In genomic region chr3:4614927-4615326, GRCh38 we compare ENCODE assay signal across 29 cellular contexts.
"Had no signal": no experiment of that assay in that cellular context is flagged by ENCODE, and none has a peak within 500 bp of the region (broad histone marks: within the 10 kb centered on the region; RNA-seq: fewer than 3 reads in every experiment).

No MANE protein-coding gene starts in this region.

- H3K9me3 ChIP-seq: left lung, ovary, prostate gland, sigmoid colon, stomach, testis, thyroid gland, transverse colon, upper lobe of right lung had no signal

- FAIRE-seq: keratinocyte, urothelium cell line had no signal

- H3K9me3 Mint-ChIP-seq: mesothelial cell of epicardium, naive B cell, natural killer cell had no signal

- H3K4me2 ChIP-seq: smooth muscle cell had no signal

- H3K4me3 Mint-ChIP-seq: mesothelial cell of epicardium; natural killer cell; stimulated activated memory B cell treated with anti-CD40 and anti-IgM and Interleukin-4, amounts not matched to agents 10 μg/mL and 1 μg/mL and 100 μg/mL, for 72 hours had no signal

- H3K4me1 ChIP-seq: left lung, testis, transverse colon, upper lobe of right lung had no signal

- H3K27ac ChIP-seq: left lung, ovary, prostate gland, sigmoid colon, testis, thyroid gland, transverse colon, upper lobe of right lung had no signal

- H3K36me3 Mint-ChIP-seq: mesothelial cell of epicardium, natural killer cell had no signal

- H3K4me1 Mint-ChIP-seq: mesothelial cell of epicardium had no signal

- H3K27me3 Mint-ChIP-seq: naive B cell; stimulated activated memory B cell treated with anti-CD40 and anti-IgM and Interleukin-4, amounts not matched to agents 10 μg/mL and 1 μg/mL and 100 μg/mL, for 72 hours had no signal

- H3K27me3 ChIP-seq: left lung, ovary, sigmoid colon, stomach, testis, thyroid gland, transverse colon, upper lobe of right lung had no signal

- ATAC-seq: left lung; stimulated activated memory B cell treated with anti-CD40 and anti-IgM and Interleukin-4, amounts not matched to agents 10 μg/mL and 1 μg/mL and 100 μg/mL, for 72 hours; stimulated activated naive CD8-positive, alpha-beta T cell treated with anti-CD3 and anti-CD28 coated beads, Interleukin-15, Interleukin-2, amounts not matched to agents 100 U/mL and 50 U/mL, for 24 hours; upper lobe of right lung had no signal

- H3K4me3 ChIP-seq: left lung, lung, ovary, prostate gland, sigmoid colon, smooth muscle cell, stomach, testis, thyroid gland, transverse colon, upper lobe of right lung had no signal

- DNase-seq: hippocampal formation; kidney glomerular epithelial cell; left cardiac atrium; left lung; mesendoderm; naive B cell; natural killer cell; ovary; posterior cingulate gyrus; retina; right cardiac atrium; sigmoid colon; stimulated activated CD4-positive, alpha-beta T cell treated with anti-CD3 and anti-CD28 coated beads, Interleukin-1b, Interleukin-23, amount 100 ng/mL, for 48 hours; stimulated activated CD4-positive, alpha-beta T cell treated with anti-CD3 and anti-CD28 coated beads, Interleukin-2, amount 100 ng/mL, for 48 hours; stimulated activated CD4-positive, alpha-beta T cell treated with anti-CD3 and anti-CD28 coated beads, Interleukin-4, amount 100 ng/mL, for 4 hours; stimulated activated CD8-positive, alpha-beta memory T cell treated with anti-CD3 and anti-CD28 coated beads, Interleukin-4, amount 100 ng/mL, for 48 hours; stimulated activated naive CD8-positive, alpha-beta T cell treated with anti-CD3 and anti-CD28 coated beads, Interleukin-15, Interleukin-2, amounts not matched to agents 100 U/mL and 50 U/mL, for 24 hours; stomach; testis; thyroid gland; transverse colon; upper lobe of right lung had no signal

- H3K36me3 ChIP-seq: left lung, ovary, prostate gland, sigmoid colon, stomach, thyroid gland, transverse colon, upper lobe of right lung had no signal

- H3K27ac Mint-ChIP-seq: mesothelial cell of epicardium, natural killer cell had no signal
